In genomic region chr11:78030429-78031325, GRCh38 we compare ENCODE assay signal across 8 cellular contexts. TPM values are rescaled to one million over a fixed set of nuclear protein-coding genes. Genes with fewer than 3 reads are reported as not detected.
A peak's percentile ranks its signal among the peaks of the same experiment; 100 is the strongest.
DNase-seq lines count a peak whose midpoint lies in the region; ATAC-seq and TF ChIP-seq lines count a peak whose summit lies in the region.

No MANE protein-coding gene starts in this region.

- no peak for TF ChIP-seq CTCF in sigmoid colon (IDR thresholded peaks at IDR 0.05)

- no peak for TF ChIP-seq POLR2A in sigmoid colon (IDR thresholded peaks at IDR 0.05)

- H3K4me3 ChIP-seq in SJCRH30 (no peak overlapping the region), sigmoid colon (no peak overlapping the region)
- no peak overlapping the region for H3K4me3 ChIP-seq in naive thymus-derived CD4-positive, alpha-beta T cell (ENCODE audit: low read length)

- WGBS in sigmoid colon, 2 donors = 21 to 43% methylated on average over 7 of the region's 7 CpGs

- peak; percentile 48 for DNase-seq in LoVo (ENCODE audit: low spot score)
- DNase-seq in SJCRH30 = peak; percentile 94 to 97
- peak; percentile 77 for DNase-seq in cardiac septum (ENCODE audit: low spot score)
- DNase-seq in sigmoid colon = peak; percentile 77
- DNase-seq in naive thymus-derived CD4-positive, alpha-beta T cell = no peak
- no peak for DNase-seq in CD1c-positive myeloid dendritic cell (ENCODE audit: extremely low spot score)

- H3K4me1 ChIP-seq in SJCRH30 = peaks cover 22% of the 10 kb centered on the region
- H3K4me1 ChIP-seq in sigmoid colon = peaks cover 0 to 24% (median 15%) of the 10 kb centered on the region in 4 donors
- H3K4me1 ChIP-seq in naive thymus-derived CD4-positive, alpha-beta T cell (ENCODE audit: control insufficient read depth in 2 of 2, insufficient read depth in 2 of 2, low read length in 2 of 2) = no peaks in the 10 kb centered on the region

- H3K27me3 Mint-ChIP-seq in naive thymus-derived CD4-positive, alpha-beta T cell = peaks cover 0 to 8% (median 0%) of the 10 kb centered on the region in 5 donors

- peak overlapping the region; percentile 43 for H3K27ac ChIP-seq in SJCRH30
- H3K27ac ChIP-seq in sigmoid colon = peak overlapping the region in 3 of 4 donors; percentile 1 to 57 (median 18)
- no peak overlapping the region for H3K27ac ChIP-seq in naive thymus-derived CD4-positive, alpha-beta T cell (ENCODE audit: low read depth, low read length)

- intact Hi-C loops in cardiac septum (cut with DNase I) (no loop called here), sigmoid colon (cut with DNase I) (no loop called here)
- intact Hi-C loops in naive thymus-derived CD4-positive, alpha-beta T cell (cut with micrococcal nuclease) = no loop called here

- POLR2A ChIA-PET in naive thymus-derived CD4-positive, alpha-beta T cell (lab: Charles Lee) = no interaction called here

- CTCF ChIA-PET in naive thymus-derived CD4-positive, alpha-beta T cell (lab: Charles Lee) = interaction anchor here (0.7 kb wide), 1 partner anchor 545 kb away, joined by 6 read pairs; no protein-coding TSS in a partner anchor

- H3K36me3 Mint-ChIP-seq in naive thymus-derived CD4-positive, alpha-beta T cell = no peaks in the 10 kb centered on the region

- no peak overlapping the region for H3K27ac Mint-ChIP-seq in naive thymus-derived CD4-positive, alpha-beta T cell

- peaks cover 0 to 3% (median 0%) of the 10 kb centered on the region in 11 donors for H3K9me3 Mint-ChIP-seq in naive thymus-derived CD4-positive, alpha-beta T cell

- H3K36me3 ChIP-seq in SJCRH30 (no peaks in the 10 kb centered on the region), sigmoid colon (no peaks in the 10 kb centered on the region)
- no peaks in the 10 kb centered on the region for H3K36me3 ChIP-seq in naive thymus-derived CD4-positive, alpha-beta T cell (ENCODE audit: control insufficient read depth in 2 of 3, insufficient read depth in 3 of 3, low read length in 3 of 3)

- H3K4me3 Mint-ChIP-seq in naive thymus-derived CD4-positive, alpha-beta T cell = no peak overlapping the region

- H3K9me3 ChIP-seq in SJCRH30 (replicated peaks) (no peaks in the 10 kb centered on the region), sigmoid colon (no peaks in the 10 kb centered on the region)
- H3K9me3 ChIP-seq in naive thymus-derived CD4-positive, alpha-beta T cell (ENCODE audit: control insufficient read depth in 2 of 3, low read length in 3 of 3) = no peaks in the 10 kb centered on the region

- H3K4me1 Mint-ChIP-seq in naive thymus-derived CD4-positive, alpha-beta T cell = peaks cover 0 to 1% (median 0%) of the 10 kb centered on the region in 7 donors

- no peak for ATAC-seq in naive thymus-derived CD4-positive, alpha-beta T cell
- no peak for ATAC-seq in HG03095 (IDR thresholded peaks at IDR 0.05; ENCODE audit: unreplicated experiment)
- ATAC-seq in GM21528 (IDR thresholded peaks at IDR 0.05; ENCODE audit: low FRiP score, unreplicated experiment) = no peak

- no peaks in the 10 kb centered on the region for H3K27me3 ChIP-seq in SJCRH30
- H3K27me3 ChIP-seq in sigmoid colon = no peaks in the 10 kb centered on the region
- H3K27me3 ChIP-seq in naive thymus-derived CD4-positive, alpha-beta T cell (ENCODE audit: control insufficient read depth in 2 of 2, insufficient read depth in 2 of 2, low read length in 2 of 2) = no peaks in the 10 kb centered on the region

- no peak for TF ChIP-seq EP300 in sigmoid colon (IDR thresholded peaks at IDR 0.05)

RNA-seq across cellular contexts. Expression of gene KCTD14, which starts 7.6 kb away (rescaled TPM):
- 0.15 and 0.24 TPM in 2 replicates for total RNA-seq in SJCRH30 (2014; rRNA removed; shearing (Covaris generic))
- 0.13 TPM for total RNA-seq in cardiac septum
- total RNA-seq in sigmoid colon = 1 to 10 TPM; 2.5 to 4.5 (median 2.6) TPM
- polyA plus RNA-seq in sigmoid colon = 10 to 100 TPM; 11.6 to 22.8 (median 15.0) TPM
- under 1 TPM in 1 of 5 experiments, not detected in 4; 0.19 TPM for total RNA-seq in naive thymus-derived CD4-positive, alpha-beta T cell
- polyA plus RNA-seq in naive thymus-derived CD4-positive, alpha-beta T cell = under 1 TPM; 0.28 to 0.50 TPM

RNA-seq across cellular contexts. Expression of gene THRSP, which starts 33.0 kb away (rescaled TPM):
- not detected in 2 replicates for total RNA-seq in SJCRH30 (2014; rRNA removed; shearing (Covaris generic))
- total RNA-seq in cardiac septum (2.0 TPM), sigmoid colon (1 to 10 TPM in 1 of 4 donors, not detected in 3; 1.8 TPM)
- polyA plus RNA-seq in sigmoid colon = 1 to 10 TPM in 1 of 3 donors, not detected in 2; 3.4 TPM
- not detected for total RNA-seq in naive thymus-derived CD4-positive, alpha-beta T cell
- not detected for polyA plus RNA-seq in naive thymus-derived CD4-positive, alpha-beta T cell

RNA-seq across cellular contexts. Expression of gene INTS4, which starts 36.2 kb away (rescaled TPM):
- total RNA-seq in SJCRH30 (2014; rRNA removed; shearing (Covaris generic)) = 31.6 and 33.0 TPM in 2 replicates
- total RNA-seq in cardiac septum (19.3 TPM), sigmoid colon (10 to 100 TPM; 26.3 to 32.1 (median 29.8) TPM)
- 10 to 100 TPM; 11.1 to 17.8 (median 11.4) TPM for polyA plus RNA-seq in sigmoid colon
- 10 to 100 TPM; 54.4 to 87.0 (median 65.0) TPM for total RNA-seq in naive thymus-derived CD4-positive, alpha-beta T cell
- polyA plus RNA-seq in naive thymus-derived CD4-positive, alpha-beta T cell = 10 to 100 TPM; 40.9 to 42.6 TPM

RNA-seq across cellular contexts. Expression of gene NDUFC2, which starts 49.0 kb away (rescaled TPM):
- total RNA-seq in SJCRH30 (2014; rRNA removed; shearing (Covaris generic)) = 127 and 135 TPM in 2 replicates
- 225 TPM for total RNA-seq in cardiac septum
- 100 to 1,000 TPM in 2 of 4 donors, 10 to 100 TPM in 2; 55.9 to 109 (median 93.8) TPM for total RNA-seq in sigmoid colon
- polyA plus RNA-seq in sigmoid colon = 100 to 1,000 TPM; 123 to 246 (median 131) TPM
- total RNA-seq in naive thymus-derived CD4-positive, alpha-beta T cell = 100 to 1,000 TPM in 1 of 5 experiments, 10 to 100 TPM in 4; 43.4 to 189 (median 64.7) TPM
- polyA plus RNA-seq in naive thymus-derived CD4-positive, alpha-beta T cell = 100 to 1,000 TPM; 124 to 156 TPM

Comparison
In these comparisons a context has a peak if more than half of its experiments do, and no peak if none do; other contexts are left out.
1. DNase-seq: peak in LoVo (single experiment), SJCRH30 (2 of 2), cardiac septum (single experiment) and sigmoid colon (single experiment); none in naive thymus-derived CD4-positive, alpha-beta T cell (0 of 9) and CD1c-positive myeloid dendritic cell (single experiment).